Comparison of ENCODE assay signal across 10 cellular contexts in the genomic region with DNA sequence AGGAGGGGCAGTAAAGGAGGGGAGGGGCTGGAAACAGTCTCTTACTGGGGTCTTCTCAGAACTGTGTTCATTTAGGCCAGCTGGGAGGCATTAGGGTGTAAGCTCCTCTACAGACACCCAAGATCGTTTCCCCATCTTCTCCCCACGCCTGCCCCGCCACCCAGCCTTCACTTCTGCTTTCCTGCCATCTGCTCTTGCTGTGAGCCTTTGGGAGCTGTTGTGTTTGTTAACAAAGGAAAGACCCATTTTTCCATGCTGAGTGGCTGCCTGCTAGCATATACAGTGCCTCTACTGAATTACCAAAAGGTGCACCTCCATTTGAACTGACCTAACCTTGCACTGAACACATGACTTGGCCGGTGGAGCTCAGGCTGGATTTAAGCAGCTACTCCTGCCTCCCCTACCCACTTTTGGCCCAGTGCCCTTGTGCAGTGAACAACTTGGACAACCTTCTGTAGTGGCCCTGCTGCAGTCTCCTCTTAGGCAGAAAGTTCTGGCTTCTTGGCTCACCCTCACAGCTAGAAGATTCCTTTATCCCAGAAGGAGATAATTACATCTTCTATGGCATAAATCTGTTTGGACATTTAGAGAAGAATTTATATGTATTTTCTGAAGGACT.
DNase-seq lines count a peak whose midpoint lies in the region; ATAC-seq and TF ChIP-seq lines count a peak whose summit lies in the region.
"Had no signal": no experiment of that assay in that cellular context is flagged by ENCODE, and none has a peak within 500 bp of the region (broad histone marks: within the 10 kb centered on the region; RNA-seq: fewer than 3 reads in every experiment).

No MANE protein-coding gene starts in this region.

- BruUV-seq in Caco-2 (replicated peaks; lab: Mats Ljungman, UMichigan) = no TSS peak

- H3K27me3 ChIP-seq in Caco-2 (replicated peaks; ENCODE audit: control insufficient read depth, insufficient read depth, low read length) (no peaks in the 10 kb centered on the region), brain microvascular endothelial cell (replicated peaks) (no peaks in the 10 kb centered on the region)
- H3K27me3 ChIP-seq in CD8-positive, alpha-beta memory T cell (ENCODE audit: insufficient read depth, low read length, poor library complexity, severe bottlenecking) = no peaks in the 10 kb centered on the region

- ATAC-seq in GM21423 (IDR thresholded peaks at IDR 0.05; ENCODE audit: unreplicated experiment) = no peak
- ATAC-seq: PC-3 had no signal

- intact Hi-C loops in Caco-2 (cut with micrococcal nuclease; ENCODE audit: unreplicated experiment) = no loop called here

- H3K9me3 Mint-ChIP-seq in Caco-2 (ENCODE audit: unreplicated experiment) (no peaks in the 10 kb centered on the region), immature natural killer cell (no peaks in the 10 kb centered on the region)
- no peaks in the 10 kb centered on the region for H3K9me3 Mint-ChIP-seq in CD8-positive, alpha-beta memory T cell
- H3K9me3 Mint-ChIP-seq: CD4-positive, alpha-beta memory T cell had no signal

- H3K4me3 ChIP-seq in Caco-2 (ENCODE audit: low read depth, low read length) = no peak overlapping the region
- no peak overlapping the region for H3K4me3 ChIP-seq in brain microvascular endothelial cell (ENCODE audit: low read depth, low read length)
- no peak overlapping the region for H3K4me3 ChIP-seq in CD8-positive, alpha-beta memory T cell (ENCODE audit: low read length)

- POLR2A ChIA-PET in Caco-2 (lab: Charles Lee) = no interaction called here
- POLR2A ChIA-PET in CD8-positive, alpha-beta memory T cell (lab: Charles Lee) = no interaction called here

- DNase-seq in Caco-2 (no peak), MV-4-11 (lab: John Stamatoyannopoulos, UW) (peak; percentile 89), UCSD-AML1 (lab: John Stamatoyannopoulos, UW; ENCODE audit: unreplicated experiment) (peak; percentile 56), midbrain (lab: John Stamatoyannopoulos, UW) (peak; percentile 9), brain microvascular endothelial cell (no peak), immature natural killer cell (no peak)
- DNase-seq in CD8-positive, alpha-beta memory T cell = no peak
- DNase-seq: CD4-positive, alpha-beta memory T cell; PC-3 had no signal

- no peak overlapping the region for H3K27ac ChIP-seq in brain microvascular endothelial cell
- no peak overlapping the region for H3K27ac ChIP-seq in CD8-positive, alpha-beta memory T cell (ENCODE audit: low read depth, low read length)

- H3K9me3 ChIP-seq in Caco-2 = no peaks in the 10 kb centered on the region
- no peaks in the 10 kb centered on the region for H3K9me3 ChIP-seq in CD8-positive, alpha-beta memory T cell (ENCODE audit: low read length)

- H3K27ac Mint-ChIP-seq in Caco-2 (ENCODE audit: unreplicated experiment) (peak overlapping the region; percentile 42), immature natural killer cell (no peak overlapping the region)
- no peak overlapping the region for H3K27ac Mint-ChIP-seq in CD8-positive, alpha-beta memory T cell
- H3K27ac Mint-ChIP-seq: CD4-positive, alpha-beta memory T cell had no signal

- H3K27me3 Mint-ChIP-seq in Caco-2 (ENCODE audit: insufficient read depth, unreplicated experiment) = no peaks in the 10 kb centered on the region
- peaks cover 9 to 32% of the 10 kb centered on the region in 2 donors for H3K27me3 Mint-ChIP-seq in CD8-positive, alpha-beta memory T cell
- peaks cover 0 to 9% (median 0%) of the 10 kb centered on the region in 3 donors for H3K27me3 Mint-ChIP-seq in immature natural killer cell (ENCODE audit: low read depth in 3 of 3)

- no peaks in the 10 kb centered on the region for H3K36me3 ChIP-seq in Caco-2 (ENCODE audit: control insufficient read depth, insufficient read depth, low read length)
- H3K36me3 ChIP-seq in brain microvascular endothelial cell (replicated peaks) = no peaks in the 10 kb centered on the region
- H3K36me3 ChIP-seq in CD8-positive, alpha-beta memory T cell (ENCODE audit: insufficient read depth, low read length) = no peaks in the 10 kb centered on the region

- CTCF ChIA-PET in Caco-2 (lab: Charles Lee) = interaction anchor here (1.3 kb wide), 1 partner anchor 10 kb away, joined by 3 read pairs; no protein-coding TSS in a partner anchor
- CTCF ChIA-PET in CD8-positive, alpha-beta memory T cell (lab: Charles Lee) = no interaction called here

- peaks cover 58% of the 10 kb centered on the region for H3K4me1 ChIP-seq in Caco-2
- no peaks in the 10 kb centered on the region for H3K4me1 ChIP-seq in CD8-positive, alpha-beta memory T cell (ENCODE audit: insufficient read depth, low read length)

- H3K4me1 Mint-ChIP-seq in Caco-2 (ENCODE audit: low read depth, unreplicated experiment) = peaks cover 52% of the 10 kb centered on the region
- H3K4me1 Mint-ChIP-seq in CD8-positive, alpha-beta memory T cell = no peaks in the 10 kb centered on the region
- no peaks in the 10 kb centered on the region for H3K4me1 Mint-ChIP-seq in immature natural killer cell

- H3K36me3 Mint-ChIP-seq in Caco-2 (ENCODE audit: insufficient read depth, unreplicated experiment) (peaks cover 13% of the 10 kb centered on the region), immature natural killer cell (no peaks in the 10 kb centered on the region)
- no peaks in the 10 kb centered on the region for H3K36me3 Mint-ChIP-seq in CD8-positive, alpha-beta memory T cell
- H3K36me3 Mint-ChIP-seq: CD4-positive, alpha-beta memory T cell had no signal

- H3K4me3 Mint-ChIP-seq in Caco-2 (ENCODE audit: unreplicated experiment) = no peak overlapping the region
- H3K4me3 Mint-ChIP-seq in CD8-positive, alpha-beta memory T cell = no peak overlapping the region
- H3K4me3 Mint-ChIP-seq in immature natural killer cell = no peak overlapping the region
- H3K4me3 Mint-ChIP-seq: CD4-positive, alpha-beta memory T cell had no signal

- TF ChIP-seq CTCF in Caco-2 (IDR thresholded peaks at IDR 0.05; ENCODE audit: insufficient read depth in 1 of 2, low read depth in 1 of 2, low read length in 1 of 2, severe bottlenecking in 1 of 2, unreplicated experiment in 1 of 2) (no peak), brain microvascular endothelial cell (IDR thresholded peaks at IDR 0.05; ENCODE audit: low read depth, low read length, missing control alignments) (no peak)

- in situ Hi-C loops in brain microvascular endothelial cell (cut with HindIII; ENCODE audit: low pct_ligation_motif_present, low sequenced_read_pairs) = no loop called here

Comparison
In these comparisons a context has a peak if more than half of its experiments do, and no peak if none do; other contexts are left out.
1. DNase-seq: peak in MV-4-11 (single experiment), UCSD-AML1 (single experiment) and midbrain (single experiment); none in Caco-2 (0 of 2), brain microvascular endothelial cell (single experiment), CD8-positive, alpha-beta memory T cell (0 of 5) and immature natural killer cell (0 of 3).